ENCODE assay signal across 1 cellular context in the genomic region with DNA sequence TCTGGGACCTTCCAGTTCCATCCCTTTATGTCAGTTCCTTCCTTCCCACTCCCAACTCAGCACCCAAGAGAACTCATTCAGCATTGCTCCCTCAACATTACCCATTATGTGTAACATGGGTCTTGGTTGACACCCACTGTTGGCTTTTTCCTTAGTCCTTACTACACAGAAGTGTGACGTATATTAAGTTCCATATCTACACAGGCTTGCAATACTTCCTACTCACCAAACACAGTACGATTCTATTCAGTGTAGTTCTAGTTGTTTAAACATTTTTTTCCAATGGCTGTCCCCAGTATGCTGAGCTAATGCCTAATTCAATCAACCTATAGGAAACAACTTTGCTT.
TF ChIP-seq lines count a peak whose summit lies in the region.

No MANE protein-coding gene starts in this region.

TF ChIP-seq in GM12878, 131 proteins besides CTCF, POLR2A, EP300 and RAD21 (continued from another document):
- 0 out of 2 replicates have a peak, but pooled peaks have one; percentile 29 for TF ChIP-seq ZBTB40 (IDR thresholded peaks at IDR 0.05; ENCODE audit: borderline replicate concordance)
- 0 out of 2 replicates have a peak, but pooled peaks have one; percentile 13 for TF ChIP-seq GATAD2B (conservative IDR thresholded peaks at IDR 0.05; ENCODE audit: low read depth)
TF ChIP-seq in GM12878: peak in this region for 6.
